ENCODE assay signal across 28 cellular contexts in genomic region chr7:1365846-1366245, GRCh38.
"Had no signal": no experiment of that assay in that cellular context is flagged by ENCODE, and none has a peak within 500 bp of the region (broad histone marks: within the 10 kb centered on the region; RNA-seq: fewer than 3 reads in every experiment).

No MANE protein-coding gene starts in this region.

- H3K27ac ChIP-seq: epithelial cell of prostate, gastrocnemius medialis, heart left ventricle, left lung, prostate gland, right atrium auricular region, thyroid gland had no signal

- H3K9me3 ChIP-seq: gastrocnemius medialis, prostate gland, right atrium auricular region, thyroid gland had no signal

- H3K36me3 Mint-ChIP-seq: mesothelial cell of epicardium; natural killer cell treated with Interleukin-12 subunit alpha and Interleukin-12 subunit beta and Interleukin-15 and Interleukin-18, amount 100 ng/mL, for 72 hours had no signal

- H3K27ac Mint-ChIP-seq: mesothelial cell of epicardium; natural killer cell treated with Interleukin-12 subunit alpha and Interleukin-12 subunit beta and Interleukin-15 and Interleukin-18, amount 100 ng/mL, for 72 hours; stimulated activated naive CD8-positive, alpha-beta T cell treated with anti-CD3 and anti-CD28 coated beads, Interleukin-15, amount 100 ng/mL, for 72 hours had no signal

- H3K4me1 Mint-ChIP-seq: neural crest cell had no signal

- H3K4me3 ChIP-seq: gastrocnemius medialis, heart left ventricle, left lung, mucosa of descending colon, prostate gland, right atrium auricular region, smooth muscle cell, thyroid gland had no signal

- H3K4me2 ChIP-seq: smooth muscle cell had no signal

- DNase-seq: cortex of kidney; foreskin fibroblast; gastrocnemius medialis; hippocampal formation; left cardiac atrium; mesenchymal stem cell; naive B cell; stimulated activated CD4-positive, alpha-beta T cell treated with anti-CD3 and anti-CD28 coated beads, Interleukin-12 subunit alpha, Interleukin-12 subunit beta, amount 100 ng/mL, for 4 hours; stimulated activated CD4-positive, alpha-beta T cell treated with anti-CD3 and anti-CD28 coated beads, Interleukin-1b, Interleukin-23, amount 100 ng/mL, for 48 hours; stimulated activated CD4-positive, alpha-beta T cell treated with anti-CD3 and anti-CD28 coated beads, Interleukin-4, amount 100 ng/mL, for 1 hour; stimulated activated CD8-positive, alpha-beta memory T cell treated with anti-CD3 and anti-CD28 coated beads, Interleukin-4, amount 100 ng/mL, for 48 hours; stimulated activated naive CD4-positive, alpha-beta T cell; stimulated activated naive CD8-positive, alpha-beta T cell treated with anti-CD3 and anti-CD28 coated beads, Interleukin-15, amount 100 ng/mL, for 72 hours; thyroid gland; trophoblast cell had no signal

- FAIRE-seq: islet of Langerhans had no signal

- H3K4me3 Mint-ChIP-seq: mesothelial cell of epicardium; natural killer cell treated with Interleukin-12 subunit alpha and Interleukin-12 subunit beta and Interleukin-15 and Interleukin-18, amount 100 ng/mL, for 72 hours; neural crest cell; stimulated activated naive CD8-positive, alpha-beta T cell treated with anti-CD3 and anti-CD28 coated beads, Interleukin-15, amount 100 ng/mL, for 72 hours had no signal

- H3K4me1 ChIP-seq: gastrocnemius medialis, prostate gland, thyroid gland had no signal

- ATAC-seq: esophagus mucosa; gastrocnemius medialis; heart left ventricle; left cardiac atrium; left lung; mucosa of descending colon; natural killer cell treated with Interleukin-12 subunit alpha and Interleukin-12 subunit beta and Interleukin-15 and Interleukin-18, amount 100 ng/mL, for 72 hours; sciatic nerve; stimulated activated naive CD8-positive, alpha-beta T cell treated with anti-CD3 and anti-CD28 coated beads, Interleukin-15, amount 100 ng/mL, for 72 hours had no signal

- H3K36me3 ChIP-seq: gastrocnemius medialis, heart left ventricle, left lung, prostate gland, right atrium auricular region, thyroid gland had no signal

- H3K9me3 Mint-ChIP-seq: mesothelial cell of epicardium; natural killer cell treated with Interleukin-12 subunit alpha and Interleukin-12 subunit beta and Interleukin-15 and Interleukin-18, amount 100 ng/mL, for 72 hours; neural crest cell had no signal
